ENCODE assay signal across 12 cellular contexts in genomic region chr15:93024716-93025624, GRCh38.
DNase-seq lines count a peak whose midpoint lies in the region; ATAC-seq and TF ChIP-seq lines count a peak whose summit lies in the region.
"Had no signal": no experiment of that assay in that cellular context is flagged by ENCODE, and none has a peak within 500 bp of the region (broad histone marks: within the 10 kb centered on the region; RNA-seq: fewer than 3 reads in every experiment).

No MANE protein-coding gene starts in this region.

- peaks cover 28% of the 10 kb centered on the region for H3K36me3 ChIP-seq in breast epithelium
- peaks cover 0 to 66% of the 10 kb centered on the region in 2 donors for H3K36me3 ChIP-seq in gastroesophageal sphincter
- peaks cover 40% of the 10 kb centered on the region for H3K36me3 ChIP-seq in thoracic aorta
- H3K36me3 ChIP-seq in Karpas-422 (ENCODE audit: insufficient read depth, low read length): peaks cover 20% of the 10 kb centered on the region; the same call in 1 of the 2 replicates

- 81 to 100% methylated on average over 2 to 5 of the region's 8 CpGs for WGBS in gastroesophageal sphincter (ENCODE audit: low coverage in 1 of 2), 2 donors

- no peaks in the 10 kb centered on the region for H3K27me3 Mint-ChIP-seq in MCF 10A (ENCODE audit: insufficient read depth, unreplicated experiment)
- no peaks in the 10 kb centered on the region for H3K27me3 Mint-ChIP-seq in activated CD4-positive, alpha-beta memory T cell treated with anti-CD3 and anti-CD28 coated beads for 36 hours

- H3K4me3 Mint-ChIP-seq in MCF 10A (ENCODE audit: unreplicated experiment): no peak overlapping the region
- H3K4me3 Mint-ChIP-seq in activated CD4-positive, alpha-beta memory T cell treated with anti-CD3 and anti-CD28 coated beads for 36 hours: no peak overlapping the region

- TF ChIP-seq POLR2A in breast epithelium (IDR thresholded peaks at IDR 0.05) (no peak), gastroesophageal sphincter (IDR thresholded peaks at IDR 0.05) (no peak)

- no peak for ATAC-seq in gastroesophageal sphincter
- no peak for ATAC-seq in thoracic aorta (ENCODE audit: insufficient number of reproducible peaks, low FRiP score, low read depth)
- ATAC-seq in HG02571 (IDR thresholded peaks at IDR 0.05; ENCODE audit: unreplicated experiment): no peak

- no peak for TF ChIP-seq CTCF in MCF 10A (IDR thresholded peaks at IDR 0.05; ENCODE audit: unreplicated experiment)
- no peak for TF ChIP-seq CTCF in breast epithelium (IDR thresholded peaks at IDR 0.05)
- no peak for TF ChIP-seq CTCF in gastroesophageal sphincter (IDR thresholded peaks at IDR 0.05)
- TF ChIP-seq CTCF in thoracic aorta (IDR thresholded peaks at IDR 0.05): no peak

- H3K79me2 ChIP-seq in Karpas-422 (ENCODE audit: low read length): no peaks in the 10 kb centered on the region

- H3K27ac ChIP-seq in breast epithelium: peak overlapping the region in 1 of 2 donors; percentile 59
- peak overlapping the region in 3 of 4 donors; percentile 34 to 89 (median 87) for H3K27ac ChIP-seq in gastroesophageal sphincter
- peak overlapping the region; percentile 88 to 95 for H3K27ac ChIP-seq in thoracic aorta
- no peak overlapping the region for H3K27ac ChIP-seq in Karpas-422 (ENCODE audit: low read length)
- H3K27ac ChIP-seq: colonic mucosa had no signal

- H3K4me3 ChIP-seq in breast epithelium (no peak overlapping the region), gastroesophageal sphincter (no peak overlapping the region), thoracic aorta (no peak overlapping the region), Karpas-422 (ENCODE audit: low read length) (no peak overlapping the region)
- H3K4me3 ChIP-seq: colonic mucosa had no signal

- no peaks in the 10 kb centered on the region for H3K27me3 ChIP-seq in breast epithelium
- H3K27me3 ChIP-seq in gastroesophageal sphincter: no peaks in the 10 kb centered on the region
- no peaks in the 10 kb centered on the region for H3K27me3 ChIP-seq in thoracic aorta (replicated peaks; ENCODE audit: insufficient read depth)
- no peaks in the 10 kb centered on the region for H3K27me3 ChIP-seq in Karpas-422 (ENCODE audit: low read length)
- H3K27me3 ChIP-seq: BE2C, colonic mucosa had no signal

- intact Hi-C loops in MCF 10A (cut with micrococcal nuclease) (loop anchor here (10.0 kb wide), 1 partner anchor 1210 kb away; the partner anchor contains the start of gene MCTP2), breast epithelium (cut with DNase I; ENCODE audit: low total_unique reads) (no loop called here)
- intact Hi-C loops in activated CD4-positive, alpha-beta memory T cell treated with anti-CD3 and anti-CD28 coated beads for 36 hours (cut with micrococcal nuclease): loop anchor here (5.0 kb wide), 2 partner anchors 83 to 398 kb away; no protein-coding TSS in a partner anchor

- peak overlapping the region; percentile 29 for H3K27ac Mint-ChIP-seq in MCF 10A (ENCODE audit: low read depth, unreplicated experiment)
- H3K27ac Mint-ChIP-seq in activated CD4-positive, alpha-beta memory T cell treated with anti-CD3 and anti-CD28 coated beads for 36 hours: peak overlapping the region; percentile 78

- POLR2A ChIA-PET in MCF 10A (lab: Yijun Ruan, JAX): interaction anchor here (0.6 to 0.7 kb wide), 2 partner anchors 139 to 906 kb away, joined by 3 read pairs; no protein-coding TSS in a partner anchor
- POLR2A ChIA-PET in activated CD4-positive, alpha-beta memory T cell treated with anti-CD3 and anti-CD28 coated beads for 36 hours (lab: Charles Lee): no interaction called here

- H4K20me1 ChIP-seq in Karpas-422 (ENCODE audit: insufficient read depth, low read depth, low read length): no peaks in the 10 kb centered on the region

- CTCF ChIA-PET in MCF 10A (lab: Yijun Ruan, JAX): interaction anchor here (9.8 kb wide), 1 partner anchor 1095 kb away, joined by 117 read pairs; no protein-coding TSS in a partner anchor
- CTCF ChIA-PET in activated CD4-positive, alpha-beta memory T cell treated with anti-CD3 and anti-CD28 coated beads for 36 hours (lab: Charles Lee): interaction anchor here (1.0 to 1.3 kb wide), 2 partner anchors 11 to 12 kb away, joined by 3 to 4 read pairs; no protein-coding TSS in a partner anchor

- no peak for TF ChIP-seq EP300 in gastroesophageal sphincter (IDR thresholded peaks at IDR 0.05)

- H3K36me3 Mint-ChIP-seq in MCF 10A (ENCODE audit: insufficient read depth, unreplicated experiment): peaks cover 100% of the 10 kb centered on the region
- H3K36me3 Mint-ChIP-seq in activated CD4-positive, alpha-beta memory T cell treated with anti-CD3 and anti-CD28 coated beads for 36 hours: peaks cover 61% of the 10 kb centered on the region

- H3K9me3 ChIP-seq in breast epithelium (no peaks in the 10 kb centered on the region), gastroesophageal sphincter (no peaks in the 10 kb centered on the region), thoracic aorta (no peaks in the 10 kb centered on the region), Karpas-422 (ENCODE audit: low read length) (no peaks in the 10 kb centered on the region)
- H3K9me3 ChIP-seq: BE2C, colonic mucosa had no signal

- H3K4me1 ChIP-seq in breast epithelium (peaks cover 3 to 4% of the 10 kb centered on the region in 2 donors), gastroesophageal sphincter (peaks cover 9 to 66% (median 31%) of the 10 kb centered on the region in 3 donors), thoracic aorta (ENCODE audit: control insufficient read depth in 1 of 2, low read depth in 2 of 2) (peaks cover 37 to 43% of the 10 kb centered on the region in 2 donors), Karpas-422 (ENCODE audit: low read length) (no peaks in the 10 kb centered on the region)

- DNase-seq in MCF 10A (ENCODE audit: unreplicated experiment) (no peak), breast epithelium (ENCODE audit: low spot score in 2 of 2) (no peak), thoracic aorta (ENCODE audit: low spot score) (no peak), DMS114 treated with DMSO at 0.1 percent for 48 hours (lab: John Stamatoyannopoulos, UW; ENCODE audit: unreplicated experiment) (no peak), Karpas-422 (no peak)
- no peak for DNase-seq in activated CD4-positive, alpha-beta memory T cell treated with anti-CD3 and anti-CD28 coated beads for 36 hours
- DNase-seq: BE2C, colonic mucosa, NCI-H2081 treated with DMSO at 0.1 percent for 48 hours, small intestine had no signal

- no peaks in the 10 kb centered on the region for H3K9me3 Mint-ChIP-seq in MCF 10A (ENCODE audit: unreplicated experiment)
- H3K9me3 Mint-ChIP-seq in activated CD4-positive, alpha-beta memory T cell treated with anti-CD3 and anti-CD28 coated beads for 36 hours: no peaks in the 10 kb centered on the region

- H3K4me2 ChIP-seq in Karpas-422 (ENCODE audit: low read depth, low read length, poor library complexity, severe bottlenecking): no peak overlapping the region

- H3K9ac ChIP-seq in Karpas-422 (ENCODE audit: low read length): no peak overlapping the region

- BruUV-seq in MCF 10A (replicated peaks; lab: Mats Ljungman, UMichigan): TSS peak; percentile 14

- H2AFZ ChIP-seq in Karpas-422 (ENCODE audit: low read length): no peak overlapping the region

- H3K4me1 Mint-ChIP-seq in MCF 10A (ENCODE audit: insufficient read depth, unreplicated experiment): peaks cover 49% of the 10 kb centered on the region
- H3K4me1 Mint-ChIP-seq in activated CD4-positive, alpha-beta memory T cell treated with anti-CD3 and anti-CD28 coated beads for 36 hours (ENCODE audit: low read depth): peaks cover 85% of the 10 kb centered on the region

- H3K9me2 ChIP-seq in Karpas-422 (replicated peaks; ENCODE audit: insufficient read depth, low read length): no peaks in the 10 kb centered on the region
